2 cellular contexts compared by ENCODE assay signal in genomic region chr19:47021536-47022139, GRCh38.
TF ChIP-seq lines count a peak whose summit lies in the region.

No MANE protein-coding gene starts in this region.

TF ChIP-seq in A549, 52 proteins besides CTCF, POLR2A, EP300 and RAD21 (continued from another document):
- TF ChIP-seq HES2 (IDR thresholded peaks at IDR 0.05) (no peak), MAFK (IDR thresholded peaks at IDR 0.05; ENCODE audit: partially characterized antibody) (no peak), BHLHE40 (IDR thresholded peaks at IDR 0.05; ENCODE audit: low read depth, low read length) (no peak), E2F6 (IDR thresholded peaks at IDR 0.05; ENCODE audit: borderline replicate concordance, low read depth) (peak; percentile 81; the same call in 1 of the 2 replicates), MAZ (IDR thresholded peaks at IDR 0.05; ENCODE audit: borderline replicate concordance, low read depth, low read length) (no peak), CHD2 (IDR thresholded peaks at IDR 0.05; ENCODE audit: low read length, partially characterized antibody) (no peak), JUN (IDR thresholded peaks at IDR 0.05) (peak in 1 of 2 experiments; percentile 43; a peak in 1 of 5 replicates), RFX5 (IDR thresholded peaks at IDR 0.05) (no peak), SMC3 (IDR thresholded peaks at IDR 0.05) (no peak), EHF (CRISPR knock-in tag; IDR thresholded peaks at IDR 0.05) (no peak), REST (IDR thresholded peaks at IDR 0.05) (no peak), SREBF2 (IDR thresholded peaks at IDR 0.05) (no peak), RNF2 (IDR thresholded peaks at IDR 0.05; ENCODE audit: borderline replicate concordance, low read depth) (no peak)

TF ChIP-seq in K562, 482 proteins besides CTCF, POLR2A, EP300 and RAD21 (continued from another document):
- no peak for TF ChIP-seq ATF6 (CRISPR knock-in tag; IDR thresholded peaks at IDR 0.05)
- peak; percentile 44 to 50; a peak in 3 of 4 replicates for TF ChIP-seq NRF1 (conservative IDR thresholded peaks at IDR 0.05 in 1 of 2, IDR thresholded peaks at IDR 0.05 in 1 of 2)
- peak; percentile 58; the same call in 1 of the 2 replicates for TF ChIP-seq ZBTB7A (IDR thresholded peaks at IDR 0.05; ENCODE audit: borderline replicate concordance, control insufficient read depth, low read depth, low read length)
- TF ChIP-seq NCOA2 (IDR thresholded peaks at IDR 0.05; ENCODE audit: partially characterized antibody in 2 of 2), result no peak
- TF ChIP-seq ZBTB2 (IDR thresholded peaks at IDR 0.05), result no peak
- no peak for TF ChIP-seq CUX1 (CRISPR knock-in tag; IDR thresholded peaks at IDR 0.05)
- TF ChIP-seq GABPB1 (CRISPR knock-in tag; IDR thresholded peaks at IDR 0.05), result no peak
- TF ChIP-seq MAZ (CRISPR knock-in tag; conservative IDR thresholded peaks at IDR 0.05 in 1 of 2, IDR thresholded peaks at IDR 0.05 in 1 of 2), result no peak
- no peak for TF ChIP-seq BRF2 (IDR thresholded peaks at IDR 0.05; ENCODE audit: borderline replicate concordance, insufficient read depth, insufficient read length)
- 0 out of 2 replicates have a peak, but pooled peaks have one; percentile 16 for TF ChIP-seq PTBP1 (IDR thresholded peaks at IDR 0.05; ENCODE audit: low read depth, low read length)
- 0 out of 2 replicates have a peak, but pooled peaks have one; percentile 33 for TF ChIP-seq XRCC5 (IDR thresholded peaks at IDR 0.05; ENCODE audit: low read depth, low read length)
- TF ChIP-seq ID3 (CRISPR knock-in tag; IDR thresholded peaks at IDR 0.05), result no peak
- TF ChIP-seq ID3 (tag; IDR thresholded peaks at IDR 0.05), result no peak
- TF ChIP-seq E2F6 (IDR thresholded peaks at IDR 0.05; ENCODE audit: borderline replicate concordance in 1 of 2, extremely low read depth in 1 of 2, insufficient read depth in 1 of 2, insufficient read length in 1 of 2, low read depth in 1 of 2, low read length in 1 of 2, poor library complexity in 1 of 2, severe bottlenecking in 1 of 2), result peak in 1 of 2 experiments; percentile 48
- no peak for TF ChIP-seq GATA2 (CRISPR knock-in tag; IDR thresholded peaks at IDR 0.05)
- TF ChIP-seq ZNF175 (CRISPR knock-in tag; IDR thresholded peaks at IDR 0.05; ENCODE audit: low read depth), result no peak
- TF ChIP-seq C11orf30 (IDR thresholded peaks at IDR 0.05; ENCODE audit: low read depth), result no peak
- TF ChIP-seq RCOR1 (IDR thresholded peaks at IDR 0.05; ENCODE audit: borderline replicate concordance in 1 of 2, low read depth in 2 of 2, low read length in 2 of 2), result peak in 1 of 2 experiments; percentile 61; a peak in 3 of 4 replicates
- TF ChIP-seq NR2C2 (CRISPR knock-in tag; IDR thresholded peaks at IDR 0.05), result peak; percentile 22; the same call in 1 of the 2 replicates
- no peak for TF ChIP-seq NR2C2 (tag; IDR thresholded peaks at IDR 0.05)
- TF ChIP-seq NR2C1 (IDR thresholded peaks at IDR 0.05), result no peak
- TF ChIP-seq NR2C1 (tag; IDR thresholded peaks at IDR 0.05), result no peak
- TF ChIP-seq RBM25 (IDR thresholded peaks at IDR 0.05; ENCODE audit: low read depth, low read length, severe bottlenecking), result peak; percentile 96
- 0 out of 3 replicates have a peak, but pooled peaks of 1 of the 2 experiments have one; percentile 13 for TF ChIP-seq CBX3 (IDR thresholded peaks at IDR 0.05; ENCODE audit: borderline replicate concordance in 1 of 2, low read length in 2 of 2)
- TF ChIP-seq YBX1 (IDR thresholded peaks at IDR 0.05), result no peak
- 0 out of 4 replicates have a peak, but pooled peaks of 1 of the 2 experiments have one; percentile 49 for TF ChIP-seq UBTF (IDR thresholded peaks at IDR 0.05; ENCODE audit: borderline replicate concordance in 1 of 2, low read depth in 2 of 2, low read length in 2 of 2)
- TF ChIP-seq KDM1A (IDR thresholded peaks at IDR 0.05), result peak in 1 of 2 experiments; percentile 53; a peak in 3 of 4 replicates
- TF ChIP-seq BCOR (IDR thresholded peaks at IDR 0.05), result peak; percentile 52; the same call in 1 of the 2 replicates
- TF ChIP-seq CHCHD3 (CRISPR knock-in tag; IDR thresholded peaks at IDR 0.05), result no peak
- no peak for TF ChIP-seq CCNT2 (IDR thresholded peaks at IDR 0.05; ENCODE audit: borderline replicate concordance, extremely low read depth, insufficient read length, low read depth, low read length)
